16 cellular contexts compared by ENCODE assay signal in the genomic region with DNA sequence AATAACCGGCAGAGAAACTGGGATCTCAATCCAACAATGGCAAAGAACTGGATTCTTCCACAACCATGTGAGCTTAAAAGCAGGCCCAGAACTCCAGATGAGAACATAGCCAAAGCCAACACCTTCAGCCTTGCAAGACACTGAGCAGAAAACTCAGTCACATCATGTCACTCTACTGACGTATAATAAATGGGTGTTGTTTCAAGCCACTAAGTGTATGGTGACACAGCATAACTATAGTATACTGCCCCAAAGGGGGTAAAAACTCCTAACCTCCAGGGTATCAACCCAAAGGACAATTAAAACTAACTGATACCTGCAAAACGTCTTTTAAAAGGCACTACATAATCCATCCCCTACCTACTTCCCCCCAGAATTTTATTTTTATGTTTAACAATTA.
"Had no signal": no experiment of that assay in that cellular context is flagged by ENCODE, and none has a peak within 500 bp of the region (broad histone marks: within the 10 kb centered on the region; RNA-seq: fewer than 3 reads in every experiment).

No MANE protein-coding gene starts in this region.

- H3K27me3 Mint-ChIP-seq: activated naive CD8-positive, alpha-beta T cell; stimulated activated naive CD8-positive, alpha-beta T cell treated with anti-CD3 and anti-CD28 coated beads, Interleukin-15, amount 100 ng/mL, for 72 hours had no signal

- H3K9me3 ChIP-seq: esophagus squamous epithelium, lower lobe of right lung, ovary, testis, upper lobe of right lung had no signal

- H3K27me3 ChIP-seq: dorsolateral prefrontal cortex, esophagus squamous epithelium, ovary, testis, upper lobe of right lung had no signal

- DNase-seq: activated CD4-positive, alpha-beta T cell treated with anti-CD3 and anti-CD28 coated beads for 48 hours; aorta; dorsolateral prefrontal cortex; esophagus squamous epithelium; foreskin fibroblast; glutamatergic neuron; lower lobe of right lung; nephron progenitor cell; ovary; stimulated activated CD4-positive, alpha-beta T cell treated with anti-CD3 and anti-CD28 coated beads, Interleukin-4, amount 100 ng/mL, for 1 hour; SW 1271; testis; upper lobe of right lung had no signal

- H3K4me3 Mint-ChIP-seq: nephron progenitor cell had no signal

- H3K36me3 ChIP-seq: esophagus squamous epithelium, ovary, upper lobe of right lung had no signal

- H3K4me3 ChIP-seq: dorsolateral prefrontal cortex, esophagus squamous epithelium, lower lobe of right lung, ovary, testis, upper lobe of right lung had no signal

- H3K9me3 Mint-ChIP-seq: nephron progenitor cell; stimulated activated naive CD8-positive, alpha-beta T cell treated with anti-CD3 and anti-CD28 coated beads, Interleukin-15, amount 100 ng/mL, for 72 hours had no signal

- H3K27ac ChIP-seq: ovary, testis, upper lobe of right lung, VCaP had no signal

- H3K4me1 ChIP-seq: esophagus squamous epithelium, testis, upper lobe of right lung had no signal
